ENCODE assay signal across 18 cellular contexts in genomic region chr2:147916723-147917122, GRCh38.
DNase-seq lines count a peak whose midpoint lies in the region; ATAC-seq, FAIRE-seq and TF ChIP-seq lines count a peak whose summit lies in the region.
"Had no signal": no experiment of that assay in that cellular context is flagged by ENCODE, and none has a peak within 500 bp of the region (broad histone marks: within the 10 kb centered on the region; RNA-seq: fewer than 3 reads in every experiment).

No MANE protein-coding gene starts in this region.

- H3K79me2 ChIP-seq in K562 (ENCODE audit: control insufficient read depth, insufficient read depth, low read length): no peaks in the 10 kb centered on the region

- no peak overlapping the region for H3K27ac ChIP-seq in K562 (ENCODE audit: extremely low read depth, low read depth, low read length)
- peak overlapping the region in 2 of 3 donors; percentile 11 to 13 for H3K27ac ChIP-seq in thyroid gland

- H3K9me3 ChIP-seq in K562 (replicated peaks; ENCODE audit: control insufficient read depth, insufficient read depth, low read depth, low read length): no peaks in the 10 kb centered on the region
- H3K9me3 ChIP-seq in thyroid gland: no peaks in the 10 kb centered on the region
- H3K9me3 ChIP-seq: BE2C, Caco-2 had no signal

- BruUV-seq in K562 (replicated peaks; lab: Mats Ljungman, UMichigan): no TSS peak

- H3K9me1 ChIP-seq in K562 (ENCODE audit: control insufficient read depth, insufficient read depth, low read length): no peaks in the 10 kb centered on the region

- no peak for ATAC-seq in K562
- ATAC-seq: GM12878, HepG2 had no signal

- H3K4me1 ChIP-seq in K562 (replicated peaks in 1 of 2; ENCODE audit: control insufficient read depth in 2 of 2, insufficient read depth in 2 of 2, low read length in 2 of 2) (no peaks in the 10 kb centered on the region), thyroid gland (peaks cover 5 to 15% of the 10 kb centered on the region in 2 donors)
- H3K4me1 ChIP-seq: BE2C, Caco-2 had no signal

- TF ChIP-seq EP300 in K562 (IDR thresholded peaks at IDR 0.05; ENCODE audit: low read length): no peak

- POLR2A ChIA-PET in K562 (lab: Yijun Ruan, JAX): no interaction called here

- DNase-seq in D721Med (ENCODE audit: insufficient read length, low spot score) (no peak), NCI-H460 (ENCODE audit: extremely low read depth, low read depth) (peak; percentile 20), K562 (ENCODE audit: extremely low read depth in 1 of 4, low spot score in 3 of 4) (no peak), thyroid gland (no peak), posterior cingulate gyrus (no peak), NCI-H446 treated with DMSO at 0.1 percent for 48 hours (lab: John Stamatoyannopoulos, UW) (no peak), NCI-H2029 treated with DMSO at 0.1 percent for 48 hours (lab: John Stamatoyannopoulos, UW) (no peak)
- DNase-seq: ACHN; BE2C; C1 segment of cervical spinal cord; Caco-2; CD4-positive, alpha-beta T cell; DMS79 treated with DMSO at 0.1 percent for 48 hours; GF-D8; H9 had no signal

- H2AFZ ChIP-seq in K562 (ENCODE audit: low read depth, low read length): no peak overlapping the region

- intact Hi-C loops in K562 (cut with micrococcal nuclease) (no loop called here), thyroid gland (cut with DNase I) (no loop called here), posterior cingulate gyrus (cut with DNase I) (no loop called here)

- CTCF ChIA-PET in K562 (lab: Yijun Ruan, JAX; ENCODE audit: low intra/inter-chr PET ratio): no interaction called here

- H3K36me3 ChIP-seq in K562 (ENCODE audit: control insufficient read depth, insufficient read depth, low read length) (no peaks in the 10 kb centered on the region), thyroid gland (no peaks in the 10 kb centered on the region)
- H3K36me3 ChIP-seq: BE2C had no signal

- TF ChIP-seq RAD21 in K562 (CRISPR knock-in tag; conservative IDR thresholded peaks at IDR 0.05 in 1 of 2, IDR thresholded peaks at IDR 0.05 in 1 of 2): no peak

- H3K27me3 ChIP-seq in K562 (ENCODE audit: control insufficient read depth in 2 of 2, insufficient read depth in 2 of 2, low read length in 2 of 2) (no peaks in the 10 kb centered on the region), thyroid gland (no peaks in the 10 kb centered on the region)
- H3K27me3 ChIP-seq: BE2C had no signal

- WGBS in K562 (ENCODE audit: insufficient coverage, low coverage, missing lambda C conversion rate): 23% methylated on average over 4 of the region's 4 CpGs
- WGBS in thyroid gland, 2 donors: 77 to 80% methylated on average over 4 of the region's 4 CpGs

- no peak for TF ChIP-seq POLR2A in K562 (conservative IDR thresholded peaks at IDR 0.05)
- no peak for TF ChIP-seq POLR2A in thyroid gland (IDR thresholded peaks at IDR 0.05)

- peak; percentile 38 for FAIRE-seq in D721Med (lab: Jason Lieb, UNC)
- FAIRE-seq in K562 (lab: Jason Lieb, UNC): no peak
- FAIRE-seq: GM12878, H1, HepG2 had no signal

- no peak overlapping the region for H3K9ac ChIP-seq in K562 (ENCODE audit: insufficient read depth in 1 of 2, low read depth in 2 of 2, low read length in 2 of 2)

- no peak for TF ChIP-seq CTCF in D721Med (IDR thresholded peaks at IDR 0.05; ENCODE audit: insufficient read depth, missing control alignments)
- no peak for TF ChIP-seq CTCF in K562 (IDR thresholded peaks at IDR 0.05 in 2 of 3, conservative IDR thresholded peaks at IDR 0.05 in 1 of 3; ENCODE audit: insufficient read depth in 2 of 3, low read depth in 1 of 3, low read length in 3 of 3)
- TF ChIP-seq CTCF in thyroid gland (IDR thresholded peaks at IDR 0.05): no peak

- H3K4me2 ChIP-seq in K562 (ENCODE audit: insufficient read depth, low read length): no peak overlapping the region

- in situ Hi-C loops in K562 (cut with MboI): loop anchor here (25.0 kb wide), 3 partner anchors 379 to 1179 kb away; no protein-coding TSS in a partner anchor

- H3K4me3 ChIP-seq in K562 (no peak overlapping the region), thyroid gland (replicated peaks in 1 of 3) (no peak overlapping the region)
- H3K4me3 ChIP-seq: GM12878 had no signal

- H4K20me1 ChIP-seq in K562 (replicated peaks; ENCODE audit: control insufficient read depth, insufficient read depth, low read length): no peaks in the 10 kb centered on the region

TF ChIP-seq in K562, 482 proteins besides CTCF, POLR2A, EP300 and RAD21:
- peak; percentile 25 to 64; a peak in 2 of 4 replicates for TF ChIP-seq TRIM24 (IDR thresholded peaks at IDR 0.05)
- TF ChIP-seq SMARCA5 (IDR thresholded peaks at IDR 0.05): no peak
- no peak for TF ChIP-seq ZNF445 (CRISPR knock-in tag; IDR thresholded peaks at IDR 0.05; ENCODE audit: low read depth)
- TF ChIP-seq IRF1 (CRISPR knock-in tag; IDR thresholded peaks at IDR 0.05; ENCODE audit: borderline replicate concordance): no peak
- no peak for TF ChIP-seq ZBTB8A (IDR thresholded peaks at IDR 0.05; ENCODE audit: partially characterized antibody)
- no peak for TF ChIP-seq NFE2 (IDR thresholded peaks at IDR 0.05; ENCODE audit: low read depth)
- no peak for TF ChIP-seq DLX4 (CRISPR knock-in tag; IDR thresholded peaks at IDR 0.05)
- TF ChIP-seq ZNF175 (CRISPR knock-in tag; IDR thresholded peaks at IDR 0.05; ENCODE audit: low read depth): 0 out of 2 replicates have a peak, but pooled peaks have one; percentile 47
- no peak for TF ChIP-seq SRSF3 (IDR thresholded peaks at IDR 0.05; ENCODE audit: insufficient read depth, low read length)
- TF ChIP-seq ZNF584 (CRISPR knock-in tag; IDR thresholded peaks at IDR 0.05; ENCODE audit: low read depth): 0 out of 2 replicates have a peak, but pooled peaks have one; percentile 45
- no peak for TF ChIP-seq MYNN (IDR thresholded peaks at IDR 0.05)
- TF ChIP-seq MYNN (CRISPR knock-in tag; IDR thresholded peaks at IDR 0.05): no peak
- peak; percentile 86 for TF ChIP-seq ATF4 (CRISPR knock-in tag; IDR thresholded peaks at IDR 0.05)
- TF ChIP-seq CEBPG (CRISPR knock-in tag; IDR thresholded peaks at IDR 0.05): 0 out of 2 replicates have a peak, but pooled peaks have one; percentile 7
- peak; percentile 51 to 86; a peak in 3 of 4 replicates for TF ChIP-seq CEBPG (tag; conservative IDR thresholded peaks at IDR 0.05 in 1 of 2, IDR thresholded peaks at IDR 0.05 in 1 of 2)
- no peak for TF ChIP-seq ZC3H8 (IDR thresholded peaks at IDR 0.05)
